In genomic region chr5:59171131-59171530, GRCh38 we compare ENCODE assay signal across 25 cellular contexts.
DNase-seq lines count a peak whose midpoint lies in the region; ATAC-seq and TF ChIP-seq lines count a peak whose summit lies in the region.
"Had no signal": no experiment of that assay in that cellular context is flagged by ENCODE, and none has a peak within 500 bp of the region (broad histone marks: within the 10 kb centered on the region; RNA-seq: fewer than 3 reads in every experiment).

No MANE protein-coding gene starts in this region.

- intact Hi-C loops in Caco-2 (cut with micrococcal nuclease; ENCODE audit: unreplicated experiment): no loop called here
- intact Hi-C loops in activated CD8-positive, alpha-beta T cell treated with anti-CD3 and anti-CD28 coated beads for 36 hours (cut with micrococcal nuclease): loop anchor here (5.0 kb wide), 1 partner anchor 44 kb away; no protein-coding TSS in a partner anchor

- no peaks in the 10 kb centered on the region for H3K9me3 ChIP-seq in Caco-2
- no peaks in the 10 kb centered on the region for H3K9me3 ChIP-seq in trophoblast cell (ENCODE audit: insufficient read depth, low read depth, low read length)
- H3K9me3 ChIP-seq: BLaER1, SJCRH30 had no signal

- H3K27ac Mint-ChIP-seq in activated T-cell treated with anti-CD3 and anti-CD28 coated beads, Interleukin-2, amount 50 U/mL, for 72 hours: no peak overlapping the region
- peak overlapping the region; percentile 20 for H3K27ac Mint-ChIP-seq in Caco-2 (ENCODE audit: unreplicated experiment)
- H3K27ac Mint-ChIP-seq in activated CD8-positive, alpha-beta T cell treated with anti-CD3 and anti-CD28 coated beads for 36 hours: no peak overlapping the region
- H3K27ac Mint-ChIP-seq: GM23338 had no signal

- no TSS peak for BruUV-seq in Caco-2 (replicated peaks; lab: Mats Ljungman, UMichigan)

- H2BK12ac ChIP-seq in trophoblast cell (ENCODE audit: low read length): peak overlapping the region; percentile 30

- no peaks in the 10 kb centered on the region for H3K79me1 ChIP-seq in trophoblast cell (ENCODE audit: low read length)

- no peaks in the 10 kb centered on the region for H3K27me3 Mint-ChIP-seq in activated T-cell treated with anti-CD3 and anti-CD28 coated beads, Interleukin-2, amount 50 U/mL, for 72 hours (ENCODE audit: low read depth)
- H3K27me3 Mint-ChIP-seq in Caco-2 (ENCODE audit: insufficient read depth, unreplicated experiment): no peaks in the 10 kb centered on the region
- no peaks in the 10 kb centered on the region for H3K27me3 Mint-ChIP-seq in activated CD8-positive, alpha-beta T cell treated with anti-CD3 and anti-CD28 coated beads for 36 hours
- H3K27me3 Mint-ChIP-seq: CD4-positive, alpha-beta memory T cell had no signal

- H3K27ac ChIP-seq in trophoblast cell (ENCODE audit: low read depth, low read length): no peak overlapping the region
- H3K27ac ChIP-seq: BLaER1, SJCRH30 had no signal

- H3K4me2 ChIP-seq in trophoblast cell (ENCODE audit: low read length): no peak overlapping the region
- H3K4me2 ChIP-seq: BLaER1, GM23338 had no signal

- H3K4me1 ChIP-seq in Caco-2: peaks cover 61% of the 10 kb centered on the region
- peaks cover 0 to 2% of the 10 kb centered on the region in 2 experiments for H3K4me1 ChIP-seq in trophoblast cell (ENCODE audit: control insufficient read depth in 1 of 2, insufficient read depth in 2 of 2, low read length in 2 of 2)
- H3K4me1 ChIP-seq: BLaER1, SJCRH30 had no signal

- H4K12ac ChIP-seq in trophoblast cell (ENCODE audit: low read depth, low read length): no peak overlapping the region

- H3K36me3 ChIP-seq in Caco-2 (ENCODE audit: control insufficient read depth, insufficient read depth, low read length) (no peaks in the 10 kb centered on the region), trophoblast cell (ENCODE audit: control insufficient read depth in 1 of 2, insufficient read depth in 2 of 2, low read length in 2 of 2) (no peaks in the 10 kb centered on the region)
- H3K36me3 ChIP-seq: BLaER1, SJCRH30 had no signal

- POLR2A ChIA-PET in Caco-2 (lab: Charles Lee): no interaction called here
- POLR2A ChIA-PET in activated CD8-positive, alpha-beta T cell treated with anti-CD3 and anti-CD28 coated beads for 36 hours (lab: Charles Lee): interaction anchor here (0.6 kb wide), 1 partner anchor 171 kb away, joined by 3 read pairs; no protein-coding TSS in a partner anchor

- H3K23ac ChIP-seq in trophoblast cell (ENCODE audit: low read length): no peak overlapping the region

- H3K27me3 ChIP-seq in Caco-2 (replicated peaks; ENCODE audit: control insufficient read depth, insufficient read depth, low read length) (no peaks in the 10 kb centered on the region), trophoblast cell (ENCODE audit: insufficient read depth, low read length) (no peaks in the 10 kb centered on the region)
- H3K27me3 ChIP-seq: BLaER1, SJCRH30 had no signal

- no CpG with 5 or more reads among the region's 2 CpGs for WGBS in trophoblast cell (ENCODE audit: extremely low coverage, insufficient coverage, insufficient read length)

- H3K4me3 Mint-ChIP-seq in activated T-cell treated with anti-CD3 and anti-CD28 coated beads, Interleukin-2, amount 50 U/mL, for 72 hours: no peak overlapping the region
- H3K4me3 Mint-ChIP-seq in Caco-2 (ENCODE audit: unreplicated experiment): no peak overlapping the region
- H3K4me3 Mint-ChIP-seq in activated CD8-positive, alpha-beta T cell treated with anti-CD3 and anti-CD28 coated beads for 36 hours: no peak overlapping the region
- H3K4me3 Mint-ChIP-seq: CD4-positive, alpha-beta memory T cell; GM23338 had no signal

- no peak overlapping the region for H2BK5ac ChIP-seq in trophoblast cell (ENCODE audit: low read depth, low read length, poor library complexity)

- H4K8ac ChIP-seq in trophoblast cell (ENCODE audit: low read depth, low read length): no peak overlapping the region

- no peak overlapping the region for H3K9ac ChIP-seq in trophoblast cell (ENCODE audit: low read length)
- H3K9ac ChIP-seq: BLaER1 had no signal

- H3K14ac ChIP-seq in trophoblast cell (ENCODE audit: low read length): no peak overlapping the region

- DNase-seq in activated T-cell treated with anti-CD3 and anti-CD28 coated beads, Interleukin-2, amount 50 U/mL, for 72 hours: no peak
- no peak for DNase-seq in activated T-cell treated with anti-CD3 and anti-CD28 coated beads, Interleukin-2, amount 50 U/mL, for 1 hour
- no peak for DNase-seq in Caco-2
- DNase-seq in activated CD8-positive, alpha-beta T cell treated with anti-CD3 and anti-CD28 coated beads for 36 hours: peak; percentile 19
- DNase-seq in trophoblast cell: no peak
- DNase-seq in kidney tubule cell (ENCODE audit: low spot score): no peak
- DNase-seq: ACHN; CD4-positive, alpha-beta memory T cell; DND-41; HCEC 1CT; KG1; NCI-H1694; NCI-H2081; NCI-H2171; NCI-H345; NCI-H524; NCI-H774; NK-92 treated with Interleukin-12 subunit alpha and Interleukin-12 subunit beta, amount 100 ng/mL, for 24 hours; OCI-M1; SJCRH30 had no signal

- peaks cover 0 to 1% of the 10 kb centered on the region in 2 donors for H3K36me3 Mint-ChIP-seq in activated T-cell treated with anti-CD3 and anti-CD28 coated beads, Interleukin-2, amount 50 U/mL, for 72 hours (ENCODE audit: insufficient read depth in 2 of 2)
- peaks cover 7% of the 10 kb centered on the region for H3K36me3 Mint-ChIP-seq in Caco-2 (ENCODE audit: insufficient read depth, unreplicated experiment)
- no peaks in the 10 kb centered on the region for H3K36me3 Mint-ChIP-seq in activated CD8-positive, alpha-beta T cell treated with anti-CD3 and anti-CD28 coated beads for 36 hours (ENCODE audit: low read depth)
- H3K36me3 Mint-ChIP-seq: CD4-positive, alpha-beta memory T cell had no signal

- H3K4me3 ChIP-seq in Caco-2 (ENCODE audit: low read depth, low read length) (no peak overlapping the region), trophoblast cell (ENCODE audit: low read depth, low read length) (no peak overlapping the region)
- H3K4me3 ChIP-seq: BLaER1, GM12878, GM23338, SJCRH30 had no signal

- no peak overlapping the region for H3K4ac ChIP-seq in trophoblast cell (ENCODE audit: low read depth, low read length)

- H2BK120ac ChIP-seq in trophoblast cell (ENCODE audit: insufficient read depth, low read length, poor library complexity): no peak overlapping the region

- TF ChIP-seq CTCF in Caco-2 (IDR thresholded peaks at IDR 0.05; ENCODE audit: insufficient read depth in 1 of 2, low read depth in 1 of 2, low read length in 1 of 2, severe bottlenecking in 1 of 2, unreplicated experiment in 1 of 2): no peak
- no peak for TF ChIP-seq CTCF in activated CD8-positive, alpha-beta T cell treated with anti-CD3 and anti-CD28 coated beads for 36 hours (IDR thresholded peaks at IDR 0.05)

- no peaks in the 10 kb centered on the region for H3K79me2 ChIP-seq in trophoblast cell (ENCODE audit: control insufficient read depth, insufficient read depth, low read length, poor library complexity)

- H3K9me3 Mint-ChIP-seq in activated T-cell treated with anti-CD3 and anti-CD28 coated beads, Interleukin-2, amount 50 U/mL, for 72 hours: peaks cover 3% of the 10 kb centered on the region in 2 donors
- H3K9me3 Mint-ChIP-seq in Caco-2 (ENCODE audit: unreplicated experiment): no peaks in the 10 kb centered on the region
- peaks cover 3% of the 10 kb centered on the region for H3K9me3 Mint-ChIP-seq in activated CD8-positive, alpha-beta T cell treated with anti-CD3 and anti-CD28 coated beads for 36 hours
- H3K9me3 Mint-ChIP-seq: CD4-positive, alpha-beta memory T cell; GM23338 had no signal

- H4K91ac ChIP-seq in trophoblast cell (ENCODE audit: low read depth, low read length): peak overlapping the region; percentile 51

- H2AFZ ChIP-seq in trophoblast cell (ENCODE audit: insufficient read depth, low read length, poor library complexity): no peak overlapping the region
- H2AFZ ChIP-seq: GM23338 had no signal

- ATAC-seq in activated T-cell treated with anti-CD3 and anti-CD28 coated beads, Interleukin-2, amount 50 U/mL, for 72 hours (replicated peaks in 1 of 2): peak; percentile 36 to 72
- peak; percentile 67 for ATAC-seq in activated CD8-positive, alpha-beta T cell treated with anti-CD3 and anti-CD28 coated beads for 36 hours
- no peak for ATAC-seq in HG03571 (IDR thresholded peaks at IDR 0.05; ENCODE audit: unreplicated experiment)
- no peak for ATAC-seq in HG03045 (IDR thresholded peaks at IDR 0.05; ENCODE audit: unreplicated experiment)
- ATAC-seq: GM12878, GM23338 had no signal

- CTCF ChIA-PET in Caco-2 (lab: Charles Lee): no interaction called here
- CTCF ChIA-PET in activated CD8-positive, alpha-beta T cell treated with anti-CD3 and anti-CD28 coated beads for 36 hours (lab: Charles Lee): no interaction called here

- peaks cover 26% of the 10 kb centered on the region for H3K4me1 Mint-ChIP-seq in activated T-cell treated with anti-CD3 and anti-CD28 coated beads, Interleukin-2, amount 50 U/mL, for 72 hours (ENCODE audit: low read depth)
- H3K4me1 Mint-ChIP-seq in Caco-2 (ENCODE audit: low read depth, unreplicated experiment): peaks cover 36% of the 10 kb centered on the region
- peaks cover 12% of the 10 kb centered on the region for H3K4me1 Mint-ChIP-seq in activated CD8-positive, alpha-beta T cell treated with anti-CD3 and anti-CD28 coated beads for 36 hours (ENCODE audit: low read depth)
- H3K4me1 Mint-ChIP-seq: GM23338 had no signal

- no peak overlapping the region for H2AK5ac ChIP-seq in trophoblast cell (ENCODE audit: low read length)

- no peak overlapping the region for H3K18ac ChIP-seq in trophoblast cell (ENCODE audit: low read length)

Comparison
In these comparisons a context has a peak if more than half of its experiments do, and no peak if none do; other contexts are left out.
1. ATAC-seq: peak in activated T-cell treated with anti-CD3 and anti-CD28 coated beads, Interleukin-2, amount 50 U/mL, for 72 hours (2 of 2) and activated CD8-positive, alpha-beta T cell treated with anti-CD3 and anti-CD28 coated beads for 36 hours (single experiment); none in HG03571 (single experiment) and HG03045 (single experiment).